ENCODE assay signal across 15 cellular contexts in genomic region chr22:44439356-44440223, GRCh38. TPM values are rescaled to one million over a fixed set of nuclear protein-coding genes. Genes with fewer than 3 reads are reported as not detected.
A peak's percentile ranks its signal among the peaks of the same experiment; 100 is the strongest.
DNase-seq lines count a peak whose midpoint lies in the region; ATAC-seq and TF ChIP-seq lines count a peak whose summit lies in the region.
"Had no signal": no experiment of that assay in that cellular context is flagged by ENCODE, and none has a peak within 500 bp of the region (broad histone marks: within the 10 kb centered on the region; RNA-seq: fewer than 3 reads in every experiment).

No MANE protein-coding gene starts in this region.

- H3K27me3 ChIP-seq in neural progenitor cell, result no peaks in the 10 kb centered on the region

- H3F3A ChIP-seq in neural progenitor cell (ENCODE audit: low read depth), result no peaks in the 10 kb centered on the region

- H3K4me2 ChIP-seq in neural progenitor cell, result no peak overlapping the region

- CTCF ChIA-PET in RWPE1 (lab: Yijun Ruan, JAX), result no interaction called here

- H3K9ac ChIP-seq in neural progenitor cell, result no peak overlapping the region

- H3K36me3 ChIP-seq in neural progenitor cell, result no peaks in the 10 kb centered on the region

- no peak overlapping the region for H2AFZ ChIP-seq in neural progenitor cell (replicated peaks)

- H3K27ac ChIP-seq in neural progenitor cell (no peak overlapping the region), RWPE1 (no peak overlapping the region)
- H3K27ac ChIP-seq: HL-60 had no signal

- no peak for ATAC-seq in activated naive CD8-positive, alpha-beta T cell treated with anti-CD3 and anti-CD28 coated beads, Interleukin-2, amount 50 U/mL, for 24 hours
- ATAC-seq in HG02840 (IDR thresholded peaks at IDR 0.05; ENCODE audit: low FRiP score, unreplicated experiment), result no peak

- POLR2A ChIA-PET in RWPE1 (lab: Yijun Ruan, JAX; ENCODE audit: low non-redundant PET), result no interaction called here

- no peak overlapping the region for H3K4me3 Mint-ChIP-seq in activated naive CD8-positive, alpha-beta T cell treated with anti-CD3 and anti-CD28 coated beads for 36 hours
- H3K4me3 Mint-ChIP-seq in activated naive CD8-positive, alpha-beta T cell treated with anti-CD3 and anti-CD28 coated beads, Interleukin-2, amount 50 U/mL, for 24 hours, result no peak overlapping the region
- H3K4me3 Mint-ChIP-seq in neural progenitor cell (peak overlapping the region; percentile 57), type B pancreatic cell (no peak overlapping the region)
- H3K4me3 Mint-ChIP-seq: H9 had no signal

- DNase-seq in activated naive CD8-positive, alpha-beta T cell treated with anti-CD3 and anti-CD28 coated beads for 36 hours, result no peak
- DNase-seq in activated naive CD8-positive, alpha-beta T cell treated with anti-CD3 and anti-CD28 coated beads, Interleukin-2, amount 50 U/mL, for 24 hours, result no peak
- DNase-seq in ecto neural progenitor cell (ENCODE audit: low spot score), result peak; percentile 41
- DNase-seq in neural progenitor cell (ENCODE audit: low spot score), result no peak
- no peak for DNase-seq in type B pancreatic cell (ENCODE audit: extremely low spot score, unreplicated experiment)
- no peak for DNase-seq in RWPE1 (ENCODE audit: low spot score)
- no peak for DNase-seq in DMS153 treated with DMSO at 0.1 percent for 48 hours (lab: John Stamatoyannopoulos, UW; ENCODE audit: unreplicated experiment)
- DNase-seq: C1 segment of cervical spinal cord, H9, NCI-H1417, NCI-H2029, NCI-H2171 treated with DMSO at 0.1 percent for 48 hours, NCI-H446 treated with DMSO at 0.1 percent for 48 hours had no signal

- H3K9me3 ChIP-seq in neural progenitor cell (ENCODE audit: low read depth), result no peaks in the 10 kb centered on the region

- no peak overlapping the region for H3K4me3 ChIP-seq in neural progenitor cell

- H3K4me1 ChIP-seq in neural progenitor cell, result peaks cover 8% of the 10 kb centered on the region

- no peaks in the 10 kb centered on the region for H3K79me2 ChIP-seq in neural progenitor cell (ENCODE audit: low read depth)

- H3K27me3 Mint-ChIP-seq in activated naive CD8-positive, alpha-beta T cell treated with anti-CD3 and anti-CD28 coated beads for 36 hours, result no peaks in the 10 kb centered on the region
- H3K27me3 Mint-ChIP-seq in activated naive CD8-positive, alpha-beta T cell treated with anti-CD3 and anti-CD28 coated beads, Interleukin-2, amount 50 U/mL, for 24 hours, result no peaks in the 10 kb centered on the region
- H3K27me3 Mint-ChIP-seq in neural progenitor cell (ENCODE audit: insufficient read depth, low read depth) (peaks cover 11% of the 10 kb centered on the region), type B pancreatic cell (no peaks in the 10 kb centered on the region)

- H3K4me1 Mint-ChIP-seq in activated naive CD8-positive, alpha-beta T cell treated with anti-CD3 and anti-CD28 coated beads for 36 hours, result peaks cover 2% of the 10 kb centered on the region
- no peaks in the 10 kb centered on the region for H3K4me1 Mint-ChIP-seq in activated naive CD8-positive, alpha-beta T cell treated with anti-CD3 and anti-CD28 coated beads, Interleukin-2, amount 50 U/mL, for 24 hours
- H3K4me1 Mint-ChIP-seq in neural progenitor cell (peaks cover 28% of the 10 kb centered on the region), type B pancreatic cell (ENCODE audit: unreplicated experiment) (peaks cover 22% of the 10 kb centered on the region)

- H4K20me1 ChIP-seq in neural progenitor cell (ENCODE audit: low read depth), result no peaks in the 10 kb centered on the region

- H3K9me3 Mint-ChIP-seq in activated naive CD8-positive, alpha-beta T cell treated with anti-CD3 and anti-CD28 coated beads for 36 hours, result no peaks in the 10 kb centered on the region
- H3K9me3 Mint-ChIP-seq in activated naive CD8-positive, alpha-beta T cell treated with anti-CD3 and anti-CD28 coated beads, Interleukin-2, amount 50 U/mL, for 24 hours, result no peaks in the 10 kb centered on the region
- H3K9me3 Mint-ChIP-seq in neural progenitor cell (no peaks in the 10 kb centered on the region), type B pancreatic cell (no peaks in the 10 kb centered on the region)
- H3K9me3 Mint-ChIP-seq: H9 had no signal

- TF ChIP-seq CTCF in neural progenitor cell (IDR thresholded peaks at IDR 0.05) (no peak), type B pancreatic cell (conservative IDR thresholded peaks at IDR 0.05) (no peak), RWPE1 (conservative IDR thresholded peaks at IDR 0.05; ENCODE audit: low read depth) (no peak)

- H3K27ac Mint-ChIP-seq in activated naive CD8-positive, alpha-beta T cell treated with anti-CD3 and anti-CD28 coated beads for 36 hours, result peak overlapping the region; percentile 18
- no peak overlapping the region for H3K27ac Mint-ChIP-seq in activated naive CD8-positive, alpha-beta T cell treated with anti-CD3 and anti-CD28 coated beads, Interleukin-2, amount 50 U/mL, for 24 hours
- peak overlapping the region; percentile 66 for H3K27ac Mint-ChIP-seq in neural progenitor cell
- peak overlapping the region; percentile 50 for H3K27ac Mint-ChIP-seq in type B pancreatic cell

- no peaks in the 10 kb centered on the region for H3K36me3 Mint-ChIP-seq in activated naive CD8-positive, alpha-beta T cell treated with anti-CD3 and anti-CD28 coated beads for 36 hours
- H3K36me3 Mint-ChIP-seq in activated naive CD8-positive, alpha-beta T cell treated with anti-CD3 and anti-CD28 coated beads, Interleukin-2, amount 50 U/mL, for 24 hours (ENCODE audit: low read depth), result no peaks in the 10 kb centered on the region
- H3K36me3 Mint-ChIP-seq in neural progenitor cell (no peaks in the 10 kb centered on the region), type B pancreatic cell (no peaks in the 10 kb centered on the region)

RNA-seq across cellular contexts. Expression of gene RTL6, which starts 58.4 kb away (rescaled TPM):
- total RNA-seq in activated naive CD8-positive, alpha-beta T cell treated with anti-CD3 and anti-CD28 coated beads for 36 hours, result 10 to 100 TPM; 13.6 to 14.2 TPM
- total RNA-seq in neural progenitor cell (ENCODE audit: low replicate concordance) (15.7 and 27.6 TPM in 2 replicates), type B pancreatic cell (ENCODE audit: low replicate concordance) (43.6 and 44.6 TPM in 2 replicates)
